ENCODE assay signal across 8 cellular contexts in the genomic region with DNA sequence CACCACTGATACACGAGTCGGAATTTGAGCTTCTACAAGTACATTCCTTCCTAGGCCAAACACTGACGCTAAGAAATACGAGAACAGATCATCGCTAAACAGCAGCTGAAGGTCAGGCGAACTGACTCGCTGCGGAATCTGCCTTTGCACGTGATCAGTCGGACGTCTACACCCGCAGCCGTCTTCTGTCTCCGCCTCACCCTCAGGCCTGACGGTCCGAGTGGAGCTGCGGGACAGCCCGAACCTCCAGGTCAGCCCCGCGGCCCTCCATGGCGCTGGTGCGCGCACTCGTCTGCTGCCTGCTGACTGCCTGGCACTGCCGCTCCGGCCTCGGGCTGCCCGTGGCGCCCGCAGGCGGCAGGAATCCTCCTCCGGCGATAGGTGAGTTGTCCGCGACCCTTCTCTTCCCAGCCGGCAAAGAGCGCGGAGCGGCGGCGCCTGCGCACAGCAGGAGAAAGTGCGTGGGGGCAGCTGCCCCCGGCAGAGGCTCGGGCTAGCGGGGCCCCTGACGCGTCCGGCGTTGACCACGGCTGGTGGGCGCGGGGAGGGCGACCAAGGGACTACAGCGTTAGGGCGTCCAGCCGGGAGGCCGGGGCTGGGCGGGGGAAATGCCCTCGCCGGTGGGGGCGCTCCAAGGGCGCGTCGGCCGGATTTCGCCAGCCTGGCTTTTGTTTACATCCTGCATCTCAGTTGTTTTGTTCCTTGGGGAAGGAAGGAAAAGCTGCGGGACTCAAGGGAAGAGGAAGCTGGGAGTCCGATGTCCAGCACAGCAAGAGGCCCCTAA. TPM values are rescaled to one million over a fixed set of nuclear protein-coding genes. Genes with fewer than 3 reads are reported as not detected.
DNase-seq lines count a peak whose midpoint lies in the region; ATAC-seq and TF ChIP-seq lines count a peak whose summit lies in the region.

A gene with protein sequence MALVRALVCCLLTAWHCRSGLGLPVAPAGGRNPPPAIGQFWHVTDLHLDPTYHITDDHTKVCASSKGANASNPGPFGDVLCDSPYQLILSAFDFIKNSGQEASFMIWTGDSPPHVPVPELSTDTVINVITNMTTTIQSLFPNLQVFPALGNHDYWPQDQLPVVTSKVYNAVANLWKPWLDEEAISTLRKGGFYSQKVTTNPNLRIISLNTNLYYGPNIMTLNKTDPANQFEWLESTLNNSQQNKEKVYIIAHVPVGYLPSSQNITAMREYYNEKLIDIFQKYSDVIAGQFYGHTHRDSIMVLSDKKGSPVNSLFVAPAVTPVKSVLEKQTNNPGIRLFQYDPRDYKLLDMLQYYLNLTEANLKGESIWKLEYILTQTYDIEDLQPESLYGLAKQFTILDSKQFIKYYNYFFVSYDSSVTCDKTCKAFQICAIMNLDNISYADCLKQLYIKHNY (plus strand): TSS at position 181 of the 784 bp plus-strand sequence. CDS start 89 bp downstream, at position 270.

- TF ChIP-seq CTCF in colonic mucosa (IDR thresholded peaks at IDR 0.05) (no peak), spleen (IDR thresholded peaks at IDR 0.05 in 8 of 11, conservative IDR thresholded peaks at IDR 0.05 in 3 of 11) (peak in 6 of 11 experiments; percentile 16 to 45 (median 30))

- DNase-seq in stimulated activated CD4-positive, alpha-beta T cell treated with anti-CD3 and anti-CD28 coated beads, Interleukin-4, amount 100 ng/mL, for 1 hour: peak; percentile 1
- no peak for DNase-seq in stimulated activated CD4-positive, alpha-beta T cell treated with anti-CD3 and anti-CD28 coated beads, Interleukin-12 subunit alpha, Interleukin-12 subunit beta, amount 100 ng/mL, for 4 hours
- DNase-seq in NAMALWA (ENCODE audit: low spot score) (peak; percentile 64), SKM-1 (lab: John Stamatoyannopoulos, UW; ENCODE audit: unreplicated experiment) (peak; percentile 47), colonic mucosa (peak; percentile 88), kidney tubule cell (ENCODE audit: low spot score) (peak; percentile 85), spleen (peak; percentile 89)

- H3K36me3 ChIP-seq in colonic mucosa (no peaks in the 10 kb centered on the region), spleen (no peaks in the 10 kb centered on the region)

- H3K4me3 ChIP-seq in colonic mucosa (peak within 1 kb of the TSS; percentile 64), spleen (peak within 1 kb of the TSS; percentile 41 to 76 (median 64))

- WGBS in spleen, 5 donors: 0 to 2% (median 1%) methylated on average over 65 to 69 of the region's 69 CpGs

- intact Hi-C loops in colonic mucosa (cut with DNase I) (no loop called here), spleen (cut with DNase I; ENCODE audit: low total_unique reads) (no loop called here)

- ATAC-seq in HG02610 (IDR thresholded peaks at IDR 0.05; ENCODE audit: unreplicated experiment): peak; percentile 47

- no peaks in the 10 kb centered on the region for H3K9me3 ChIP-seq in colonic mucosa
- H3K9me3 ChIP-seq in spleen: no peaks in the 10 kb centered on the region

- H3K27ac ChIP-seq in colonic mucosa (peak within 1 kb of the TSS; percentile 98), spleen (peak within 1 kb of the TSS; percentile 81 to 94 (median 92))

- H3K4me1 ChIP-seq in colonic mucosa (no peaks in the 10 kb centered on the region), spleen (peaks cover 7 to 35% (median 24%) of the 10 kb centered on the region in 6 donors)

- peak within 1 kb of the TSS; percentile 94 to 97 for H3K9ac ChIP-seq in colonic mucosa (ENCODE audit: low read depth in 2 of 2, low read length in 2 of 2)

- H3K27me3 ChIP-seq in colonic mucosa (no peaks in the 10 kb centered on the region), spleen (replicated peaks in 1 of 7) (peaks cover 0 to 47% (median 7%) of the 10 kb centered on the region in 7 donors)

- TF ChIP-seq POLR2A in spleen (IDR thresholded peaks at IDR 0.05): peak in 1 of 3 donors; percentile 10

RNA-seq across cellular contexts. Expression of the gene that starts here (rescaled TPM):
- total RNA-seq in colonic mucosa: 10 to 100 TPM; 47.5 to 86.5 TPM
- total RNA-seq in spleen: 10 to 100 TPM; 32.1 to 64.8 (median 35.2) TPM
- 10 to 100 TPM in 2 of 3 donors, 1 to 10 TPM in 1; 7.2 to 12.7 (median 11.4) TPM for polyA plus RNA-seq in spleen
